In genomic region chr1:167605576-167605975, GRCh38 we compare ENCODE assay signal across 18 cellular contexts. TPM values are rescaled to one million over a fixed set of nuclear protein-coding genes. Genes with fewer than 3 reads are reported as not detected.
DNase-seq lines count a peak whose midpoint lies in the region; ATAC-seq and TF ChIP-seq lines count a peak whose summit lies in the region.
"Had no signal": no experiment of that assay in that cellular context is flagged by ENCODE, and none has a peak within 500 bp of the region (broad histone marks: within the 10 kb centered on the region; RNA-seq: fewer than 3 reads in every experiment).

No MANE protein-coding gene starts in this region.

- no peaks in the 10 kb centered on the region for H3K36me3 ChIP-seq in breast epithelium

- H3K27me3 Mint-ChIP-seq in MCF 10A (ENCODE audit: insufficient read depth, unreplicated experiment): no peaks in the 10 kb centered on the region
- H3K27me3 Mint-ChIP-seq in activated CD4-positive, alpha-beta T cell treated with anti-CD3 and anti-CD28 coated beads, Interleukin-2, amount 10 ng/mL, durations not matched to agents 24 days and 14 days: no peaks in the 10 kb centered on the region
- H3K27me3 Mint-ChIP-seq: CD4-positive, alpha-beta memory T cell had no signal

- DNase-seq in breast epithelium (ENCODE audit: low spot score in 2 of 2) (no peak), MCF 10A (ENCODE audit: unreplicated experiment) (no peak), RPMI7951 (ENCODE audit: low read depth) (peak; percentile 34), epithelial cell of esophagus (ENCODE audit: low read depth) (peak; percentile 55), NCI-H187 treated with DMSO at 0.1 percent for 48 hours (lab: John Stamatoyannopoulos, UW) (no peak), NCI-H1417 treated with DMSO at 0.1 percent for 48 hours (lab: John Stamatoyannopoulos, UW) (no peak)
- DNase-seq in activated CD4-positive, alpha-beta T cell treated with anti-CD3 and anti-CD28 coated beads, Interleukin-2, amount 10 ng/mL, durations not matched to agents 24 days and 14 days: no peak
- DNase-seq: CD4-positive, alpha-beta memory T cell; DMS79 treated with DMSO at 0.1 percent for 48 hours; HFFc6; NCI-H1436 treated with DMSO at 0.1 percent for 48 hours; NCI-H2107; NCI-H226; NCI-H526 treated with DMSO at 0.1 percent for 48 hours had no signal

- TF ChIP-seq CTCF in breast epithelium (IDR thresholded peaks at IDR 0.05): no peak
- TF ChIP-seq CTCF in MCF 10A (IDR thresholded peaks at IDR 0.05; ENCODE audit: unreplicated experiment): no peak
- no peak for TF ChIP-seq CTCF in epithelial cell of esophagus (IDR thresholded peaks at IDR 0.05; ENCODE audit: insufficient read depth, low read depth, low read length, missing control alignments)

- H3K27ac Mint-ChIP-seq in MCF 10A (ENCODE audit: low read depth, unreplicated experiment): no peak overlapping the region
- H3K27ac Mint-ChIP-seq in activated CD4-positive, alpha-beta T cell treated with anti-CD3 and anti-CD28 coated beads, Interleukin-2, amount 10 ng/mL, durations not matched to agents 24 days and 14 days: no peak overlapping the region
- H3K27ac Mint-ChIP-seq: HFFc6 had no signal

- ATAC-seq in HG03135 (IDR thresholded peaks at IDR 0.05; ENCODE audit: unreplicated experiment): no peak

- H3K4me1 ChIP-seq in breast epithelium: peaks cover 2 to 9% of the 10 kb centered on the region in 2 donors

- POLR2A ChIA-PET in MCF 10A (lab: Yijun Ruan, JAX): interaction anchor here (0.6 to 1.1 kb wide), 3 partner anchors 10 to 388 kb away, joined by 4 to 5 read pairs (median 5); no protein-coding TSS in a partner anchor

- CTCF ChIA-PET in MCF 10A (lab: Yijun Ruan, JAX): interaction anchor here (0.6 to 8.2 kb wide), 5 partner anchors 40 to 153 kb away, joined by 3 to 400 read pairs (median 4); no protein-coding TSS in a partner anchor

- H3K4me3 Mint-ChIP-seq in MCF 10A (ENCODE audit: unreplicated experiment): no peak overlapping the region
- H3K4me3 Mint-ChIP-seq in activated CD4-positive, alpha-beta T cell treated with anti-CD3 and anti-CD28 coated beads, Interleukin-2, amount 10 ng/mL, durations not matched to agents 24 days and 14 days: no peak overlapping the region
- H3K4me3 Mint-ChIP-seq: CD4-positive, alpha-beta memory T cell; HFFc6 had no signal

- H3K4me1 Mint-ChIP-seq in MCF 10A (ENCODE audit: insufficient read depth, unreplicated experiment): peaks cover 7% of the 10 kb centered on the region
- peaks cover 28% of the 10 kb centered on the region for H3K4me1 Mint-ChIP-seq in activated CD4-positive, alpha-beta T cell treated with anti-CD3 and anti-CD28 coated beads, Interleukin-2, amount 10 ng/mL, durations not matched to agents 24 days and 14 days

- peaks cover 8% of the 10 kb centered on the region for H3K9me3 Mint-ChIP-seq in MCF 10A (ENCODE audit: unreplicated experiment)
- H3K9me3 Mint-ChIP-seq in activated CD4-positive, alpha-beta T cell treated with anti-CD3 and anti-CD28 coated beads, Interleukin-2, amount 10 ng/mL, durations not matched to agents 24 days and 14 days: peaks cover 21% of the 10 kb centered on the region

- H3K27ac ChIP-seq in breast epithelium: peak overlapping the region; percentile 69 to 80
- H3K27ac ChIP-seq: KMS-11 had no signal

- no peak for TF ChIP-seq POLR2A in breast epithelium (IDR thresholded peaks at IDR 0.05)

- BruUV-seq in MCF 10A (replicated peaks; lab: Mats Ljungman, UMichigan): no TSS peak

- H3K4me3 ChIP-seq in breast epithelium: no peak overlapping the region
- H3K4me3 ChIP-seq in epithelial cell of esophagus (ENCODE audit: low read length): no peak overlapping the region

- peaks cover 20 to 21% of the 10 kb centered on the region in 2 donors for H3K9me3 ChIP-seq in breast epithelium

- intact Hi-C loops in breast epithelium (cut with DNase I; ENCODE audit: low total_unique reads) (loop anchor here (5.0 kb wide), 1 partner anchor 693 kb away; no protein-coding TSS in a partner anchor), MCF 10A (cut with micrococcal nuclease) (no loop called here)
- intact Hi-C loops in activated CD4-positive, alpha-beta T cell treated with anti-CD3 and anti-CD28 coated beads, Interleukin-2, amount 10 ng/mL, durations not matched to agents 24 days and 14 days (cut with micrococcal nuclease): no loop called here

- no peaks in the 10 kb centered on the region for H3K27me3 ChIP-seq in breast epithelium

- no peaks in the 10 kb centered on the region for H3K36me3 Mint-ChIP-seq in MCF 10A (ENCODE audit: insufficient read depth, unreplicated experiment)
- H3K36me3 Mint-ChIP-seq in activated CD4-positive, alpha-beta T cell treated with anti-CD3 and anti-CD28 coated beads, Interleukin-2, amount 10 ng/mL, durations not matched to agents 24 days and 14 days (ENCODE audit: low read depth): peaks cover 26% of the 10 kb centered on the region

RNA-seq across cellular contexts. Expression of gene RCSD1, which starts 24.5 kb away (rescaled TPM):
- total RNA-seq in breast epithelium: 10 to 100 TPM; 11.5 to 29.0 (median 12.0) TPM
- total RNA-seq in MCF 10A (2022): 0.16 and 0.27 TPM in 2 replicates
- total RNA-seq in RPMI7951 (2014; rRNA removed; shearing (Covaris generic)): 0.12 and 0.59 TPM in 2 replicates
- 74.7 and 81.0 TPM in 2 replicates for total RNA-seq in activated CD4-positive, alpha-beta T cell treated with anti-CD3 and anti-CD28 coated beads, Interleukin-2, amount 10 ng/mL, durations not matched to agents 24 days and 14 days
- total RNA-seq: H4, HFFc6, SK-MEL-5 had no signal

RNA-seq across cellular contexts. Expression of gene CREG1, which starts 52.0 kb away (rescaled TPM):
- 100 to 1,000 TPM; 156 to 444 (median 190) TPM for total RNA-seq in breast epithelium
- 136 and 154 TPM in 2 replicates for total RNA-seq in MCF 10A (2022)
- total RNA-seq in RPMI7951 (2014; rRNA removed; shearing (Covaris generic)): 56.9 and 63.8 TPM in 2 replicates
- total RNA-seq in activated CD4-positive, alpha-beta T cell treated with anti-CD3 and anti-CD28 coated beads, Interleukin-2, amount 10 ng/mL, durations not matched to agents 24 days and 14 days: 12.3 and 13.6 TPM in 2 replicates

Comparison
In these comparisons a context has a peak if more than half of its experiments do, and no peak if none do; other contexts are left out.
1. DNase-seq: peak in RPMI7951 (single experiment) and epithelial cell of esophagus (single experiment); none in breast epithelium (0 of 2), MCF 10A (single experiment), activated CD4-positive, alpha-beta T cell treated with anti-CD3 and anti-CD28 coated beads, Interleukin-2, amount 10 ng/mL, durations not matched to agents 24 days and 14 days (single experiment), NCI-H187 treated with DMSO at 0.1 percent for 48 hours (single experiment) and NCI-H1417 treated with DMSO at 0.1 percent for 48 hours (single experiment).